Comparison of ENCODE assay signal across 34 cellular contexts in the genomic region with DNA sequence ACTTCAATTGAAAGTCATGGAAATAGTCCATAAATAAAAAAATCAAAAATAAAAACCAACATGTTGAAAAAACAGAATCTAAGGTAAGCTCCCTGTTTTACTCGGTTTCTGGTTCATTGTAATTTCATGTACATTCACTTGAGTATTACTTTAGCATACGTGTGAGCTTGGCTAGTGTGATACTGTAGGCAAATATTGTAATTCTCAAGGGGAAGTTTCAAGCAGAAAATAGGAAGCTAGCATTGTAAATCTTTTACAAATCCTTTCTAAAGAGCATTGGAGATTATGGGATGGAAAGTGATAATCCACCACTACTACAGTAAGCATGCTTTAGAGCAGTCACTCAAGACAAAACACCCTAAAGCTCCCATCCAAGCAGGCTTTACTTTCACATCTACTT. TPM values are rescaled to one million over a fixed set of nuclear protein-coding genes. Genes with fewer than 3 reads are reported as not detected.
"Had no signal": no experiment of that assay in that cellular context is flagged by ENCODE, and none has a peak within 500 bp of the region (broad histone marks: within the 10 kb centered on the region; RNA-seq: fewer than 3 reads in every experiment).

No MANE protein-coding gene starts in this region.

- H3K27ac ChIP-seq: ascending aorta, cardiac muscle cell, colonic mucosa, SJCRH30, SK-N-MC had no signal

- H3K4me1 ChIP-seq: colonic mucosa, SJCRH30 had no signal

- DNase-seq: activated CD4-positive, alpha-beta memory T cell treated with anti-CD3 and anti-CD28 coated beads for 36 hours; activated CD4-positive, alpha-beta T cell treated with anti-CD3 and anti-CD28 coated beads for 36 hours; activated CD4-positive, alpha-beta T cell treated with anti-CD3 and anti-CD28 coated beads, Interleukin-2, amount 50 U/mL, for 1 hour; activated CD8-positive, alpha-beta memory T cell treated with anti-CD3 and anti-CD28 coated beads, Interleukin-2, amount 50 U/mL, for 4 hours; activated effector memory CD4-positive, alpha-beta T cell treated with anti-CD3 and anti-CD28 coated beads, Interleukin-2, amount 50 U/mL, for 16 hours; activated naive CD4-positive, alpha-beta T cell treated with Interleukin-2 at 50 U/mL for 16 hours; activated naive CD8-positive, alpha-beta T cell treated with anti-CD3 and anti-CD28 coated beads, Interleukin-2, amount 10 ng/mL, durations not matched to agents 7 days and 5 days; activated T-cell treated with anti-CD3 and anti-CD28 coated beads, Interleukin-2, amount 50 U/mL, for 48 hours; amygdala; colonic mucosa; MM.1S; NCI-H1105; NCI-H1417 treated with DMSO at 0.1 percent for 48 hours; NCI-H187 treated with DMSO at 0.1 percent for 48 hours; NCI-H2081; NCI-H226; NCI-H446 treated with DMSO at 0.1 percent for 48 hours; NCI-H524; NCI-H69; NK-92 treated with Interleukin-12 subunit alpha and Interleukin-12 subunit beta, amount 100 ng/mL, for 24 hours; SHP77; SJCRH30 had no signal

- H3K36me3 ChIP-seq: ascending aorta, cardiac muscle cell, colonic mucosa, SJCRH30 had no signal

- H3K9me3 ChIP-seq: ascending aorta, colonic mucosa, SJCRH30 had no signal

- H3K27ac Mint-ChIP-seq: activated CD4-positive, alpha-beta memory T cell treated with anti-CD3 and anti-CD28 coated beads for 36 hours; activated CD4-positive, alpha-beta T cell treated with anti-CD3 and anti-CD28 coated beads for 36 hours; activated naive CD4-positive, alpha-beta T cell treated with anti-CD3 and anti-CD28 coated beads, Interleukin-2, amount 50 U/mL, for 24 hours; activated naive CD8-positive, alpha-beta T cell treated with anti-CD3 and anti-CD28 coated beads, Interleukin-2, amount 10 ng/mL, durations not matched to agents 7 days and 5 days; dendritic cell treated with granulocyte-macrophage colony-stimulating factor and Interleukin-4, amounts not matched to agents 40 ng/mL and 50 ng/mL, for 4 days; T-helper 2 cell treated with Interferon-gamma antibody and Interleukin-4, amounts not matched to agents 5 μg/mL and 100 μg/mL, for 36 hours had no signal

- H3K36me3 Mint-ChIP-seq: activated CD4-positive, alpha-beta memory T cell treated with anti-CD3 and anti-CD28 coated beads for 36 hours; activated naive CD8-positive, alpha-beta T cell treated with anti-CD3 and anti-CD28 coated beads, Interleukin-2, amount 10 ng/mL, durations not matched to agents 7 days and 5 days had no signal

- H3K4me3 ChIP-seq: ascending aorta, cardiac muscle cell, colonic mucosa, SJCRH30, SK-N-MC had no signal

- H3K27me3 ChIP-seq: ascending aorta had no signal

- H3K4me3 Mint-ChIP-seq: activated CD4-positive, alpha-beta memory T cell treated with anti-CD3 and anti-CD28 coated beads for 36 hours; activated CD4-positive, alpha-beta T cell treated with anti-CD3 and anti-CD28 coated beads for 36 hours; activated naive CD4-positive, alpha-beta T cell treated with anti-CD3 and anti-CD28 coated beads, Interleukin-2, amount 50 U/mL, for 24 hours; activated naive CD8-positive, alpha-beta T cell treated with anti-CD3 and anti-CD28 coated beads, Interleukin-2, amount 10 ng/mL, durations not matched to agents 7 days and 5 days; central memory CD8-positive, alpha-beta T cell; dendritic cell treated with granulocyte-macrophage colony-stimulating factor and Interleukin-4, amounts not matched to agents 40 ng/mL and 50 ng/mL, for 4 days; T-helper 2 cell treated with Interferon-gamma antibody and Interleukin-4, amounts not matched to agents 5 μg/mL and 100 μg/mL, for 36 hours; WTC11 had no signal

- H3K9me3 Mint-ChIP-seq: activated CD4-positive, alpha-beta memory T cell treated with anti-CD3 and anti-CD28 coated beads for 36 hours; activated naive CD4-positive, alpha-beta T cell treated with anti-CD3 and anti-CD28 coated beads, Interleukin-2, amount 50 U/mL, for 24 hours; activated naive CD8-positive, alpha-beta T cell treated with anti-CD3 and anti-CD28 coated beads, Interleukin-2, amount 10 ng/mL, durations not matched to agents 7 days and 5 days; central memory CD8-positive, alpha-beta T cell; dendritic cell treated with granulocyte-macrophage colony-stimulating factor and Interleukin-4, amounts not matched to agents 40 ng/mL and 50 ng/mL, for 4 days; T-helper 2 cell treated with Interferon-gamma antibody and Interleukin-4, amounts not matched to agents 5 μg/mL and 100 μg/mL, for 36 hours had no signal

- ATAC-seq: activated CD4-positive, alpha-beta T cell treated with anti-CD3 and anti-CD28 coated beads for 36 hours; activated CD4-positive, CD25-positive, alpha-beta regulatory T cell treated with anti-CD3 and anti-CD28 coated beads, Interleukin-2, amount 50 U/mL, for 24 hours; Panc1; WTC11 had no signal

RNA-seq across cellular contexts. Expression of a gene that starts 3.3 kb away (rescaled TPM):
- total RNA-seq: ascending aorta, chondrocyte, LHCN-M2 had no signal
